In genomic region chr7:81053623-81054022, GRCh38 we compare ENCODE assay signal across 1 cellular context.
TF ChIP-seq lines count a peak whose summit lies in the region.

No MANE protein-coding gene starts in this region.

TF ChIP-seq in HCT116, 20 proteins besides CTCF, POLR2A, EP300 and RAD21 (continued from another document):
- TF ChIP-seq REST (IDR thresholded peaks at IDR 0.05; ENCODE audit: low read depth) = no peak
- no peak for TF ChIP-seq SRF (IDR thresholded peaks at IDR 0.05; ENCODE audit: low read depth)
- TF ChIP-seq SP1 (IDR thresholded peaks at IDR 0.05; ENCODE audit: low read depth) = no peak
